1 cellular context compared by ENCODE assay signal in the genomic region with DNA sequence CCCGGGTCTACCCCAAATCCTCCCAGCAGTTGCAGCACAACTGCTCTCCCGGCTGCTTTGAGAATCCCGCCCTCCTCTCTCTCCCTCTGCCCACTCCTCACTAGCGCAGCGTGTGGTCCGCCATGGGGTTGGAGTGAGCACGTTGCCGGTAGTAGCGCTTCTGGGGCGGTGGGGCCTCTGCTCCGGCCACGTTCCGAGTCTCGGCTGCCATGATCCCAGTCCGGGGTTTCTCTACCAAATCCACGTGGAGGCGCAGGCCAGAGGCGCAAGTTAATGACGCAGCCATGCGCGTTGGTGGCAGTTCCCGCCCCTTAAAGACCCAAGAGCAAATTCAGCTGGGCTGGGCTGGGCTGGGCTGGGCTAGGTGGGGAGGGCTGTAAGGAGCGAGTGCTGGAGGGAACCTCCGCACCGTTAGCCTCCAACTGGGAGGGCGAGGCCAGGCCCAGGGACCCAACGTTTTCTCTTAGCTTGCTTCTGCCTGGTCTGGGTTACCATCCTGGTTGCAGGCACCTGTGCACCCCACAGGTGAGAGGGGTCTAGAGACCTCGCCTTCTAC.
TF ChIP-seq lines count a peak whose summit lies in the region.

METTL1 (minus strand) TSS at position 233 of the 556 bp plus-strand sequence; CDS start at position 211, 22 bp downstream.

TF ChIP-seq in HepG2, 621 proteins besides CTCF, POLR2A, EP300 and RAD21 (continued from another document and continues in another):
- no peak for TF ChIP-seq TERF1 (CRISPR knock-in tag; IDR thresholded peaks at IDR 0.05)
- no peak for TF ChIP-seq ZNF160 (CRISPR knock-in tag; IDR thresholded peaks at IDR 0.05)
- TF ChIP-seq ZNF816 (CRISPR knock-in tag; IDR thresholded peaks at IDR 0.05; ENCODE audit: borderline replicate concordance): no peak; the same call in 1 of the 2 replicates
- TF ChIP-seq, protein P1, sequence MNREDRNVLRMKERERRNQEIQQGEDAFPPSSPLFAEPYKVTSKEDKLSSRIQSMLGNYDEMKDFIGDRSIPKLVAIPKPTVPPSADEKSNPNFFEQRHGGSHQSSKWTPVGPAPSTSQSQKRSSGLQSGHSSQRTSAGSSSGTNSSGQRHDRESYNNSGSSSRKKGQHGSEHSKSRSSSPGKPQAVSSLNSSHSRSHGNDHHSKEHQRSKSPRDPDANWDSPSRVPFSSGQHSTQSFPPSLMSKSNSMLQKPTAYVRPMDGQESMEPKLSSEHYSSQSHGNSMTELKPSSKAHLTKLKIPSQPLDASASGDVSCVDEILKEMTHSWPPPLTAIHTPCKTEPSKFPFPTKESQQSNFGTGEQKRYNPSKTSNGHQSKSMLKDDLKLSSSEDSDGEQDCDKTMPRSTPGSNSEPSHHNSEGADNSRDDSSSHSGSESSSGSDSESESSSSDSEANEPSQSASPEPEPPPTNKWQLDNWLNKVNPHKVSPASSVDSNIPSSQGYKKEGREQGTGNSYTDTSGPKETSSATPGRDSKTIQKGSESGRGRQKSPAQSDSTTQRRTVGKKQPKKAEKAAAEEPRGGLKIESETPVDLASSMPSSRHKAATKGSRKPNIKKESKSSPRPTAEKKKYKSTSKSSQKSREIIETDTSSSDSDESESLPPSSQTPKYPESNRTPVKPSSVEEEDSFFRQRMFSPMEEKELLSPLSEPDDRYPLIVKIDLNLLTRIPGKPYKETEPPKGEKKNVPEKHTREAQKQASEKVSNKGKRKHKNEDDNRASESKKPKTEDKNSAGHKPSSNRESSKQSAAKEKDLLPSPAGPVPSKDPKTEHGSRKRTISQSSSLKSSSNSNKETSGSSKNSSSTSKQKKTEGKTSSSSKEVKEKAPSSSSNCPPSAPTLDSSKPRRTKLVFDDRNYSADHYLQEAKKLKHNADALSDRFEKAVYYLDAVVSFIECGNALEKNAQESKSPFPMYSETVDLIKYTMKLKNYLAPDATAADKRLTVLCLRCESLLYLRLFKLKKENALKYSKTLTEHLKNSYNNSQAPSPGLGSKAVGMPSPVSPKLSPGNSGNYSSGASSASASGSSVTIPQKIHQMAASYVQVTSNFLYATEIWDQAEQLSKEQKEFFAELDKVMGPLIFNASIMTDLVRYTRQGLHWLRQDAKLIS (CRISPR knock-in tag; IDR thresholded peaks at IDR 0.05): no peak
- TF ChIP-seq MXD3 (CRISPR knock-in tag; IDR thresholded peaks at IDR 0.05): peak; percentile 99
- peak; percentile 94 for TF ChIP-seq KAT8 (CRISPR knock-in tag; IDR thresholded peaks at IDR 0.05)
- TF ChIP-seq TOE1 (CRISPR knock-in tag; IDR thresholded peaks at IDR 0.05): no peak
- TF ChIP-seq, protein P2, sequence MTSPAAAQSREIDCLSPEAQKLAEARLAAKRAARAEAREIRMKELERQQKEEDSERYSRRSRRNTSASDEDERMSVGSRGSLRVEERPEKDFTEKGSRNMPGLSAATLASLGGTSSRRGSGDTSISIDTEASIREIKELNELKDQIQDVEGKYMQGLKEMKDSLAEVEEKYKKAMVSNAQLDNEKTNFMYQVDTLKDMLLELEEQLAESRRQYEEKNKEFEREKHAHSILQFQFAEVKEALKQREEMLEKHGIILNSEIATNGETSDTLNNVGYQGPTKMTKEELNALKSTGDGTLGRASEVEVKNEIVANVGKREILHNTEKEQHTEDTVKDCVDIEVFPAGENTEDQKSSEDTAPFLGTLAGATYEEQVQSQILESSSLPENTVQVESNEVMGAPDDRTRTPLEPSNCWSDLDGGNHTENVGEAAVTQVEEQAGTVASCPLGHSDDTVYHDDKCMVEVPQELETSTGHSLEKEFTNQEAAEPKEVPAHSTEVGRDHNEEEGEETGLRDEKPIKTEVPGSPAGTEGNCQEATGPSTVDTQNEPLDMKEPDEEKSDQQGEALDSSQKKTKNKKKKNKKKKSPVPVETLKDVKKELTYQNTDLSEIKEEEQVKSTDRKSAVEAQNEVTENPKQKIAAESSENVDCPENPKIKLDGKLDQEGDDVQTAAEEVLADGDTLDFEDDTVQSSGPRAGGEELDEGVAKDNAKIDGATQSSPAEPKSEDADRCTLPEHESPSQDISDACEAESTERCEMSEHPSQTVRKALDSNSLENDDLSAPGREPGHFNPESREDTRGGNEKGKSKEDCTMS (CRISPR knock-in tag; conservative IDR thresholded peaks at IDR 0.05): no peak
- no peak for TF ChIP-seq ZIK1 (CRISPR knock-in tag; IDR thresholded peaks at IDR 0.05; ENCODE audit: borderline replicate concordance, low read depth)
- TF ChIP-seq ZEB1 (IDR thresholded peaks at IDR 0.05; ENCODE audit: insufficient replicate concordance, low read depth): peak; percentile 13
- no peak for TF ChIP-seq HMGA1 (CRISPR knock-in tag; conservative IDR thresholded peaks at IDR 0.05)
- no peak for TF ChIP-seq ZFP82 (CRISPR knock-in tag; IDR thresholded peaks at IDR 0.05; ENCODE audit: borderline replicate concordance)
- TF ChIP-seq KDM2A (CRISPR knock-in tag; IDR thresholded peaks at IDR 0.05; ENCODE audit: borderline replicate concordance, low read depth): peak; percentile 78; the same call in 1 of the 2 replicates
- no peak for TF ChIP-seq ZNF841 (CRISPR knock-in tag; IDR thresholded peaks at IDR 0.05; ENCODE audit: borderline replicate concordance)
- TF ChIP-seq RFXANK (CRISPR knock-in tag; IDR thresholded peaks at IDR 0.05): 0 out of 2 replicates have a peak, but pooled peaks have one; percentile 52
- TF ChIP-seq ZNF235 (CRISPR knock-in tag; IDR thresholded peaks at IDR 0.05; ENCODE audit: borderline replicate concordance): peak; percentile 90
- no peak for TF ChIP-seq HDAC6 (IDR thresholded peaks at IDR 0.05; ENCODE audit: low read depth, low read length)
- TF ChIP-seq ZNF747 (CRISPR knock-in tag; IDR thresholded peaks at IDR 0.05; ENCODE audit: borderline replicate concordance): peak; percentile 71; the same call in 1 of the 2 replicates
- TF ChIP-seq STAT5B (CRISPR knock-in tag; IDR thresholded peaks at IDR 0.05): 0 out of 2 replicates have a peak, but pooled peaks have one; percentile 5
- TF ChIP-seq ADNP (CRISPR knock-in tag; IDR thresholded peaks at IDR 0.05): no peak
- TF ChIP-seq ZNF224 (CRISPR knock-in tag; IDR thresholded peaks at IDR 0.05): peak; percentile 83; the same call in 1 of the 2 replicates
- peak; percentile 92; the same call in 1 of the 2 replicates for TF ChIP-seq ZNF569 (CRISPR knock-in tag; IDR thresholded peaks at IDR 0.05; ENCODE audit: borderline replicate concordance)
- TF ChIP-seq NCOA2 (CRISPR knock-in tag; IDR thresholded peaks at IDR 0.05): peak; percentile 26; the same call in 1 of the 2 replicates
- TF ChIP-seq POLR2AphosphoS2 (IDR thresholded peaks at IDR 0.05; ENCODE audit: low read depth, low read length): no peak
- TF ChIP-seq PITX1 (CRISPR knock-in tag; IDR thresholded peaks at IDR 0.05): peak; percentile 89
- TF ChIP-seq ZNF576 (CRISPR knock-in tag; IDR thresholded peaks at IDR 0.05): no peak
- peak; percentile 65; the same call in 1 of the 2 replicates for TF ChIP-seq ZNF775 (CRISPR knock-in tag; IDR thresholded peaks at IDR 0.05; ENCODE audit: borderline replicate concordance)
- TF ChIP-seq KDM4B (CRISPR knock-in tag; IDR thresholded peaks at IDR 0.05): no peak
- 0 out of 2 replicates have a peak, but pooled peaks have one; percentile 12 for TF ChIP-seq PCBP1 (IDR thresholded peaks at IDR 0.05; ENCODE audit: borderline replicate concordance, low read depth, low read length)
- TF ChIP-seq FOXM1 (CRISPR knock-in tag; IDR thresholded peaks at IDR 0.05): no peak
- TF ChIP-seq ZNF549 (CRISPR knock-in tag; IDR thresholded peaks at IDR 0.05): no peak
- peak; percentile 65 for TF ChIP-seq ELF3 (CRISPR knock-in tag; IDR thresholded peaks at IDR 0.05)
- TF ChIP-seq SRY (CRISPR knock-in tag; IDR thresholded peaks at IDR 0.05): peak; percentile 95
- TF ChIP-seq ZMYM3 (CRISPR knock-in tag; IDR thresholded peaks at IDR 0.05): peak; percentile 9; the same call in 1 of the 2 replicates
- no peak for TF ChIP-seq MEIS2 (CRISPR knock-in tag; IDR thresholded peaks at IDR 0.05)
- TF ChIP-seq, protein P3, sequence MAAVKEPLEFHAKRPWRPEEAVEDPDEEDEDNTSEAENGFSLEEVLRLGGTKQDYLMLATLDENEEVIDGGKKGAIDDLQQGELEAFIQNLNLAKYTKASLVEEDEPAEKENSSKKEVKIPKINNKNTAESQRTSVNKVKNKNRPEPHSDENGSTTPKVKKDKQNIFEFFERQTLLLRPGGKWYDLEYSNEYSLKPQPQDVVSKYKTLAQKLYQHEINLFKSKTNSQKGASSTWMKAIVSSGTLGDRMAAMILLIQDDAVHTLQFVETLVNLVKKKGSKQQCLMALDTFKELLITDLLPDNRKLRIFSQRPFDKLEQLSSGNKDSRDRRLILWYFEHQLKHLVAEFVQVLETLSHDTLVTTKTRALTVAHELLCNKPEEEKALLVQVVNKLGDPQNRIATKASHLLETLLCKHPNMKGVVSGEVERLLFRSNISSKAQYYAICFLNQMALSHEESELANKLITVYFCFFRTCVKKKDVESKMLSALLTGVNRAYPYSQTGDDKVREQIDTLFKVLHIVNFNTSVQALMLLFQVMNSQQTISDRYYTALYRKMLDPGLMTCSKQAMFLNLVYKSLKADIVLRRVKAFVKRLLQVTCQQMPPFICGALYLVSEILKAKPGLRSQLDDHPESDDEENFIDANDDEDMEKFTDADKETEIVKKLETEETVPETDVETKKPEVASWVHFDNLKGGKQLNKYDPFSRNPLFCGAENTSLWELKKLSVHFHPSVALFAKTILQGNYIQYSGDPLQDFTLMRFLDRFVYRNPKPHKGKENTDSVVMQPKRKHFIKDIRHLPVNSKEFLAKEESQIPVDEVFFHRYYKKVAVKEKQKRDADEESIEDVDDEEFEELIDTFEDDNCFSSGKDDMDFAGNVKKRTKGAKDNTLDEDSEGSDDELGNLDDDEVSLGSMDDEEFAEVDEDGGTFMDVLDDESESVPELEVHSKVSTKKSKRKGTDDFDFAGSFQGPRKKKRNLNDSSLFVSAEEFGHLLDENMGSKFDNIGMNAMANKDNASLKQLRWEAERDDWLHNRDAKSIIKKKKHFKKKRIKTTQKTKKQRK (IDR thresholded peaks at IDR 0.05; ENCODE audit: low read length): no peak
- TF ChIP-seq CAMTA2 (CRISPR knock-in tag; IDR thresholded peaks at IDR 0.05; ENCODE audit: borderline replicate concordance): no peak
- peak; percentile 88 for TF ChIP-seq ZNF678 (CRISPR knock-in tag; IDR thresholded peaks at IDR 0.05)
- TF ChIP-seq, protein P4, sequence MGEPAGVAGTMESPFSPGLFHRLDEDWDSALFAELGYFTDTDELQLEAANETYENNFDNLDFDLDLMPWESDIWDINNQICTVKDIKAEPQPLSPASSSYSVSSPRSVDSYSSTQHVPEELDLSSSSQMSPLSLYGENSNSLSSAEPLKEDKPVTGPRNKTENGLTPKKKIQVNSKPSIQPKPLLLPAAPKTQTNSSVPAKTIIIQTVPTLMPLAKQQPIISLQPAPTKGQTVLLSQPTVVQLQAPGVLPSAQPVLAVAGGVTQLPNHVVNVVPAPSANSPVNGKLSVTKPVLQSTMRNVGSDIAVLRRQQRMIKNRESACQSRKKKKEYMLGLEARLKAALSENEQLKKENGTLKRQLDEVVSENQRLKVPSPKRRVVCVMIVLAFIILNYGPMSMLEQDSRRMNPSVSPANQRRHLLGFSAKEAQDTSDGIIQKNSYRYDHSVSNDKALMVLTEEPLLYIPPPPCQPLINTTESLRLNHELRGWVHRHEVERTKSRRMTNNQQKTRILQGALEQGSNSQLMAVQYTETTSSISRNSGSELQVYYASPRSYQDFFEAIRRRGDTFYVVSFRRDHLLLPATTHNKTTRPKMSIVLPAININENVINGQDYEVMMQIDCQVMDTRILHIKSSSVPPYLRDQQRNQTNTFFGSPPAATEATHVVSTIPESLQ (CRISPR knock-in tag; conservative IDR thresholded peaks at IDR 0.05): 0 out of 2 replicates have a peak, but pooled peaks have one; percentile 57
- TF ChIP-seq, protein P5, sequence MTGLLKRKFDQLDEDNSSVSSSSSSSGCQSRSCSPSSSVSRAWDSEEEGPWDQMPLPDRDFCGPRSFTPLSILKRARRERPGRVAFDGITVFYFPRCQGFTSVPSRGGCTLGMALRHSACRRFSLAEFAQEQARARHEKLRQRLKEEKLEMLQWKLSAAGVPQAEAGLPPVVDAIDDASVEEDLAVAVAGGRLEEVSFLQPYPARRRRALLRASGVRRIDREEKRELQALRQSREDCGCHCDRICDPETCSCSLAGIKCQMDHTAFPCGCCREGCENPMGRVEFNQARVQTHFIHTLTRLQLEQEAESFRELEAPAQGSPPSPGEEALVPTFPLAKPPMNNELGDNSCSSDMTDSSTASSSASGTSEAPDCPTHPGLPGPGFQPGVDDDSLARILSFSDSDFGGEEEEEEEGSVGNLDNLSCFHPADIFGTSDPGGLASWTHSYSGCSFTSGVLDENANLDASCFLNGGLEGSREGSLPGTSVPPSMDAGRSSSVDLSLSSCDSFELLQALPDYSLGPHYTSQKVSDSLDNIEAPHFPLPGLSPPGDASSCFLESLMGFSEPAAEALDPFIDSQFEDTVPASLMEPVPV (CRISPR knock-in tag; IDR thresholded peaks at IDR 0.05): peak; percentile 66; the same call in 1 of the 2 replicates
- TF ChIP-seq ZNF580 (CRISPR knock-in tag; IDR thresholded peaks at IDR 0.05; ENCODE audit: borderline replicate concordance, low read depth): no peak
- TF ChIP-seq, protein P6, sequence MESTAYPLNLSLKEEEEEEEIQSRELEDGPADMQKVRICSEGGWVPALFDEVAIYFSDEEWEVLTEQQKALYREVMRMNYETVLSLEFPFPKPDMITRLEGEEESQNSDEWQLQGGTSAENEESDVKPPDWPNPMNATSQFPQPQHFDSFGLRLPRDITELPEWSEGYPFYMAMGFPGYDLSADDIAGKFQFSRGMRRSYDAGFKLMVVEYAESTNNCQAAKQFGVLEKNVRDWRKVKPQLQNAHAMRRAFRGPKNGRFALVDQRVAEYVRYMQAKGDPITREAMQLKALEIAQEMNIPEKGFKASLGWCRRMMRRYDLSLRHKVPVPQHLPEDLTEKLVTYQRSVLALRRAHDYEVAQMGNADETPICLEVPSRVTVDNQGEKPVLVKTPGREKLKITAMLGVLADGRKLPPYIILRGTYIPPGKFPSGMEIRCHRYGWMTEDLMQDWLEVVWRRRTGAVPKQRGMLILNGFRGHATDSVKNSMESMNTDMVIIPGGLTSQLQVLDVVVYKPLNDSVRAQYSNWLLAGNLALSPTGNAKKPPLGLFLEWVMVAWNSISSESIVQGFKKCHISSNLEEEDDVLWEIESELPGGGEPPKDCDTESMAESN (CRISPR knock-in tag; conservative IDR thresholded peaks at IDR 0.05): peak; percentile 92
- TF ChIP-seq NFE2L2 (IDR thresholded peaks at IDR 0.05; ENCODE audit: low read length): no peak
- no peak for TF ChIP-seq ZNF20 (CRISPR knock-in tag; IDR thresholded peaks at IDR 0.05)
